Comparison of ENCODE assay signal across 8 cellular contexts in genomic region chr13:110676511-110677204, GRCh38. TPM values are rescaled to one million over a fixed set of nuclear protein-coding genes. Genes with fewer than 3 reads are reported as not detected.
DNase-seq lines count a peak whose midpoint lies in the region; ATAC-seq and TF ChIP-seq lines count a peak whose summit lies in the region.

No MANE protein-coding gene starts in this region.

- no peak overlapping the region for H3K4ac ChIP-seq in H9 (ENCODE audit: low read depth, low read length)

- WGBS in H9 (ENCODE audit: extremely low coverage, insufficient read length, low lambda C conversion rate) = no CpG with 5 or more reads among the region's 22 CpGs
- 95 to 97% methylated on average over 22 of the region's 22 CpGs for WGBS in GM23248 (ENCODE audit: low coverage in 1 of 2, low lambda C conversion rate in 2 of 2, missing lambda C conversion rate in 2 of 2), 2 experiments

- no peak overlapping the region for H3K27ac ChIP-seq in H9 (ENCODE audit: insufficient read length, low read depth, low read length)
- no peak overlapping the region for H3K27ac ChIP-seq in GM23248

- H3K14ac ChIP-seq in H9 (ENCODE audit: insufficient read depth, low read length) = no peak overlapping the region

- intact Hi-C loops in dendritic cell treated with granulocyte-macrophage colony-stimulating factor and Interleukin-4, amounts not matched to agents 40 ng/mL and 50 ng/mL, for 4 days (cut with micrococcal nuclease) = no loop called here

- H3K18ac ChIP-seq in H9 (ENCODE audit: insufficient read length, low read depth, low read length) = no peak overlapping the region

- no peak overlapping the region for H3K4me3 ChIP-seq in GM23248

- H3K36me3 ChIP-seq in GM23248 (ENCODE audit: low read depth) = peaks cover 2% of the 10 kb centered on the region

- H4K20me1 ChIP-seq in H9 (ENCODE audit: control insufficient read depth, insufficient read depth, insufficient read length) (no peaks in the 10 kb centered on the region), GM23248 (ENCODE audit: insufficient read depth) (no peaks in the 10 kb centered on the region)

- H3K27me3 Mint-ChIP-seq in dendritic cell treated with granulocyte-macrophage colony-stimulating factor and Interleukin-4, amounts not matched to agents 40 ng/mL and 50 ng/mL, for 4 days = no peaks in the 10 kb centered on the region
- no peaks in the 10 kb centered on the region for H3K27me3 Mint-ChIP-seq in H9 (ENCODE audit: low read depth)

- H3K9me3 Mint-ChIP-seq in dendritic cell treated with granulocyte-macrophage colony-stimulating factor and Interleukin-4, amounts not matched to agents 40 ng/mL and 50 ng/mL, for 4 days = no peaks in the 10 kb centered on the region
- peaks cover 1 to 9% of the 10 kb centered on the region in 2 experiments for H3K9me3 Mint-ChIP-seq in H9

- H2BK15ac ChIP-seq in H9 (ENCODE audit: low read depth, low read length) = no peak overlapping the region

- DNase-seq in GM10266 (ENCODE audit: extremely low spot score) (peak; percentile 72), H9 (no peak), amygdala (lab: John Stamatoyannopoulos, UW) (no peak), GM23248 (no peak), middle frontal gyrus (ENCODE audit: extremely low spot score, low spot score) (no peak)

- H3K9ac ChIP-seq in H9 (ENCODE audit: extremely low read depth, insufficient read length, low read length) (no peak overlapping the region), GM23248 (no peak overlapping the region)

- H2BK12ac ChIP-seq in H9 (ENCODE audit: insufficient read length, low read depth, low read length) = no peak overlapping the region

- H4K5ac ChIP-seq in H9 (ENCODE audit: insufficient read length, low read depth, low read length) = no peak overlapping the region

- H3K4me1 Mint-ChIP-seq in dendritic cell treated with granulocyte-macrophage colony-stimulating factor and Interleukin-4, amounts not matched to agents 40 ng/mL and 50 ng/mL, for 4 days (ENCODE audit: low read depth) = peaks cover 34% of the 10 kb centered on the region
- H3K4me1 Mint-ChIP-seq in H9 = no peaks in the 10 kb centered on the region

- in situ Hi-C loops in GM23248 (cut with MboI) = no loop called here

- no peak overlapping the region for H4K91ac ChIP-seq in H9 (ENCODE audit: insufficient read length, low read depth, low read length)

- TF ChIP-seq CTCF in GM10266 (IDR thresholded peaks at IDR 0.05; ENCODE audit: control insufficient read depth, insufficient read depth, low read depth, missing control alignments) (no peak), H9 (conservative IDR thresholded peaks at IDR 0.05) (no peak)

- H2AK5ac ChIP-seq in H9 (ENCODE audit: insufficient read length, low read length) = no peak overlapping the region

- no peak overlapping the region for H2BK20ac ChIP-seq in H9 (ENCODE audit: low read depth, low read length, poor library complexity, severe bottlenecking)

- H4K8ac ChIP-seq in H9 (replicated peaks; ENCODE audit: insufficient read length, low read depth, low read length) = no peak overlapping the region

- no peak overlapping the region for H2AFZ ChIP-seq in H9 (ENCODE audit: low read length)
- H2AFZ ChIP-seq in GM23248 = no peak overlapping the region

- H3K4me3 Mint-ChIP-seq in dendritic cell treated with granulocyte-macrophage colony-stimulating factor and Interleukin-4, amounts not matched to agents 40 ng/mL and 50 ng/mL, for 4 days = peak overlapping the region; percentile 64
- no peak overlapping the region for H3K4me3 Mint-ChIP-seq in H9

- peaks cover 75% of the 10 kb centered on the region for H3K36me3 Mint-ChIP-seq in dendritic cell treated with granulocyte-macrophage colony-stimulating factor and Interleukin-4, amounts not matched to agents 40 ng/mL and 50 ng/mL, for 4 days (ENCODE audit: low read depth)
- H3K36me3 Mint-ChIP-seq in H9 (ENCODE audit: insufficient read depth in 1 of 3, low read depth in 3 of 3) = peaks cover 51 to 64% (median 57%) of the 10 kb centered on the region in 3 experiments

- H3K56ac ChIP-seq in H9 (ENCODE audit: insufficient read length, low read depth, low read length) = no peak overlapping the region

- H3K27ac Mint-ChIP-seq in dendritic cell treated with granulocyte-macrophage colony-stimulating factor and Interleukin-4, amounts not matched to agents 40 ng/mL and 50 ng/mL, for 4 days = peak overlapping the region; percentile 86
- H3K27ac Mint-ChIP-seq in H9 = peak overlapping the region in 1 of 3 experiments; percentile 68; a peak in 2 of 7 replicates

- H3K9me3 ChIP-seq in H9 (ENCODE audit: control insufficient read depth, low read depth, low read length) = no peaks in the 10 kb centered on the region
- H3K9me3 ChIP-seq in GM23248 (ENCODE audit: low read depth) = no peaks in the 10 kb centered on the region

- H3K79me1 ChIP-seq in H9 (ENCODE audit: insufficient read depth, low read depth, low read length, poor library complexity, severe bottlenecking) = no peaks in the 10 kb centered on the region

- H3K27me3 ChIP-seq in H9 (ENCODE audit: insufficient read depth, low read length) (no peaks in the 10 kb centered on the region), GM23248 (replicated peaks; ENCODE audit: insufficient read depth) (no peaks in the 10 kb centered on the region)

- H3K23me2 ChIP-seq in H9 (ENCODE audit: insufficient read length, low read depth, low read length, poor library complexity, severe bottlenecking) = no peaks in the 10 kb centered on the region

- ATAC-seq in GM19438 (IDR thresholded peaks at IDR 0.05; ENCODE audit: low read depth, unreplicated experiment) (peak; percentile 79), HG03342 (IDR thresholded peaks at IDR 0.05; ENCODE audit: unreplicated experiment) (peak; percentile 61)

- no peaks in the 10 kb centered on the region for H3K4me1 ChIP-seq in H9 (ENCODE audit: insufficient read depth, low read length)
- H3K4me1 ChIP-seq in GM23248 (ENCODE audit: insufficient read depth) = no peaks in the 10 kb centered on the region

- no peak overlapping the region for H2BK5ac ChIP-seq in H9 (ENCODE audit: insufficient read length, low read length)

- H3K4me2 ChIP-seq in H9 (ENCODE audit: insufficient read depth, insufficient read length, low read length) (no peak overlapping the region), GM23248 (ENCODE audit: unreplicated experiment) (no peak overlapping the region)

- H3T11ph ChIP-seq in H9 (ENCODE audit: low read length) = no peak overlapping the region

- H3K9me2 ChIP-seq in GM23248 (ENCODE audit: insufficient read depth) = no peaks in the 10 kb centered on the region

- no peak overlapping the region for H3K23ac ChIP-seq in H9 (ENCODE audit: insufficient read length, low read depth, low read length)

- H3K79me2 ChIP-seq in H9 (ENCODE audit: insufficient read depth, low read length) (no peaks in the 10 kb centered on the region), GM23248 (ENCODE audit: insufficient read depth) (peaks cover 25% of the 10 kb centered on the region)

- no peak overlapping the region for H2BK120ac ChIP-seq in H9 (ENCODE audit: low read depth, low read length, poor library complexity, severe bottlenecking)

- H3F3A ChIP-seq in GM23248 (ENCODE audit: insufficient read depth) = no peaks in the 10 kb centered on the region

RNA-seq across cellular contexts. Expression of gene CARS2, which starts 29.3 kb away (rescaled TPM):
- total RNA-seq in H9 (2021) = 41.9 and 46.3 TPM in 2 replicates
- 74.1 and 75.7 TPM in 2 replicates for total RNA-seq in GM23248 (2014; rRNA removed; shearing (Covaris generic))
- 88.6 and 96.7 TPM in 2 replicates for polyA plus RNA-seq in GM23248 (2016; fragmentation: Nextera tagmentation; extraction: Ambion mirVana)

RNA-seq across cellular contexts. Expression of gene ING1, which starts 36.8 kb away (rescaled TPM):
- 17.3 and 18.7 TPM in 2 replicates for total RNA-seq in H9 (2021)
- 7.2 and 8.2 TPM in 2 replicates for total RNA-seq in GM23248 (2014; rRNA removed; shearing (Covaris generic))
- 6.5 and 7.2 TPM in 2 replicates for polyA plus RNA-seq in GM23248 (2016; fragmentation: Nextera tagmentation; extraction: Ambion mirVana)
